Comparison of ENCODE assay signal across 21 cellular contexts in genomic region chr4:182831376-182831775, GRCh38.
"Had no signal": no experiment of that assay in that cellular context is flagged by ENCODE, and none has a peak within 500 bp of the region (broad histone marks: within the 10 kb centered on the region; RNA-seq: fewer than 3 reads in every experiment).

No MANE protein-coding gene starts in this region.

- H3K9me3 ChIP-seq: breast epithelium, esophagus squamous epithelium, heart left ventricle, neutrophil, pancreas, psoas muscle, right atrium auricular region, upper lobe of left lung had no signal

- H3K27me3 ChIP-seq: breast epithelium, pancreas, right atrium auricular region, upper lobe of left lung had no signal

- H3K36me3 ChIP-seq: breast epithelium, esophagus squamous epithelium, heart left ventricle, neutrophil, pancreas, right atrium auricular region, upper lobe of left lung had no signal

- DNase-seq: activated B cell treated with CpG ODN at 0.5 μM for 24 hours; activated CD4-positive, alpha-beta T cell treated with anti-CD3 and anti-CD28 coated beads for 36 hours; activated CD4-positive, alpha-beta T cell treated with anti-CD3 and anti-CD28 coated beads, Interleukin-2, amount 50 U/mL, for 4 hours; activated CD8-positive, alpha-beta memory T cell treated with anti-CD3 and anti-CD28 coated beads, Interleukin-2, amount 50 U/mL, for 48 hours; activated naive CD4-positive, alpha-beta T cell; activated naive CD8-positive, alpha-beta T cell treated with anti-CD3 and anti-CD28 coated beads, Interleukin-2, amount 10 ng/mL, durations not matched to agents 7 days and 5 days; activated T-cell treated with anti-CD3 and anti-CD28 coated beads, Interleukin-2, amount 50 U/mL, for 4 hours; amniotic stem cell; effector memory CD8-positive, alpha-beta T cell; esophagus squamous epithelium; heart left ventricle; left ventricle myocardium superior; pancreas; psoas muscle; stimulated activated CD4-positive, alpha-beta T cell treated with anti-CD3 and anti-CD28 coated beads, Interleukin-4, amount 100 ng/mL, for 4 hours; stimulated activated naive CD8-positive, alpha-beta T cell treated with anti-CD3 and anti-CD28 coated beads, Interleukin-15, Interleukin-2, amounts not matched to agents 100 U/mL and 50 U/mL, for 24 hours; upper lobe of left lung had no signal

- H3K27ac ChIP-seq: breast epithelium, esophagus squamous epithelium, heart left ventricle, neutrophil, pancreas, psoas muscle, right atrium auricular region, upper lobe of left lung had no signal

- H3K4me1 ChIP-seq: breast epithelium, heart left ventricle, pancreas, psoas muscle, right atrium auricular region, upper lobe of left lung had no signal

- ATAC-seq: activated CD4-positive, alpha-beta T cell treated with anti-CD3 and anti-CD28 coated beads for 36 hours; activated T-cell treated with anti-CD3 and anti-CD28 coated beads, Interleukin-2, amount 50 U/mL, for 4 hours; effector memory CD8-positive, alpha-beta T cell; heart left ventricle; left ventricle myocardium superior; natural killer cell treated with Interleukin-12 subunit alpha and Interleukin-12 subunit beta and Interleukin-15 and Interleukin-18, amount 100 ng/mL, for 72 hours; pancreas; psoas muscle; stimulated activated naive CD8-positive, alpha-beta T cell treated with anti-CD3 and anti-CD28 coated beads, Interleukin-15, Interleukin-2, amounts not matched to agents 100 U/mL and 50 U/mL, for 24 hours had no signal

- H3K4me3 ChIP-seq: breast epithelium, esophagus squamous epithelium, heart left ventricle, pancreas, psoas muscle, right atrium auricular region, upper lobe of left lung had no signal
